ENCODE assay signal across 14 cellular contexts in genomic region chr4:185247151-185247550, GRCh38. TPM values are rescaled to one million over a fixed set of nuclear protein-coding genes. Genes with fewer than 3 reads are reported as not detected.
A peak's percentile ranks its signal among the peaks of the same experiment; 100 is the strongest.
DNase-seq lines count a peak whose midpoint lies in the region; ATAC-seq, FAIRE-seq and TF ChIP-seq lines count a peak whose summit lies in the region.
"Had no signal": no experiment of that assay in that cellular context is flagged by ENCODE, and none has a peak within 500 bp of the region (broad histone marks: within the 10 kb centered on the region; RNA-seq: fewer than 3 reads in every experiment).

No MANE protein-coding gene starts in this region.

- H3K27ac Mint-ChIP-seq in activated T-helper 2 cell treated with anti-CD3 and anti-CD28 coated beads, Interferon-gamma antibody, Interleukin-2, Interleukin-4, amounts not matched to agents 10 μg/mL and 5 μg/mL and 100 μg/mL, durations not matched to agents 14 hours and 24 hours and 36 hours, result peak overlapping the region; percentile 7
- H3K27ac Mint-ChIP-seq in memory B cell (peak overlapping the region; percentile 74), progenitor cell of endocrine pancreas (no peak overlapping the region)

- H3K36me3 Mint-ChIP-seq in activated T-helper 2 cell treated with anti-CD3 and anti-CD28 coated beads, Interferon-gamma antibody, Interleukin-2, Interleukin-4, amounts not matched to agents 10 μg/mL and 5 μg/mL and 100 μg/mL, durations not matched to agents 14 hours and 24 hours and 36 hours (ENCODE audit: low read depth), result peaks cover 26% of the 10 kb centered on the region
- peaks cover 8% of the 10 kb centered on the region for H3K36me3 Mint-ChIP-seq in memory B cell
- peaks cover 4% of the 10 kb centered on the region for H3K36me3 Mint-ChIP-seq in progenitor cell of endocrine pancreas (ENCODE audit: insufficient read depth)

- TF ChIP-seq EP300 in suprapubic skin (IDR thresholded peaks at IDR 0.05), result no peak

- H3K9me3 ChIP-seq in suprapubic skin, result no peaks in the 10 kb centered on the region
- H3K9me3 ChIP-seq: colonic mucosa had no signal

- TF ChIP-seq POLR2A in suprapubic skin (IDR thresholded peaks at IDR 0.05), result no peak

- FAIRE-seq in A204.1 (lab: Jason Lieb, UNC) (peak; percentile 68), GM19239 (lab: Jason Lieb, UNC) (peak; percentile 76)

- no peaks in the 10 kb centered on the region for H3K36me3 ChIP-seq in suprapubic skin

- WGBS in suprapubic skin, result 86% methylated on average over 1 of the region's 1 CpG

- no peaks in the 10 kb centered on the region for H3K27me3 Mint-ChIP-seq in activated T-helper 2 cell treated with anti-CD3 and anti-CD28 coated beads, Interferon-gamma antibody, Interleukin-2, Interleukin-4, amounts not matched to agents 10 μg/mL and 5 μg/mL and 100 μg/mL, durations not matched to agents 14 hours and 24 hours and 36 hours (ENCODE audit: low read depth)
- H3K27me3 Mint-ChIP-seq in memory B cell, result no peaks in the 10 kb centered on the region
- peaks cover 7% of the 10 kb centered on the region for H3K27me3 Mint-ChIP-seq in progenitor cell of endocrine pancreas

- no peaks in the 10 kb centered on the region for H3K27me3 ChIP-seq in suprapubic skin
- H3K27me3 ChIP-seq: colonic mucosa had no signal

- TF ChIP-seq CTCF in progenitor cell of endocrine pancreas (IDR thresholded peaks at IDR 0.05; ENCODE audit: unreplicated experiment) (no peak), suprapubic skin (IDR thresholded peaks at IDR 0.05) (no peak)

- H3K4me3 Mint-ChIP-seq in activated T-helper 2 cell treated with anti-CD3 and anti-CD28 coated beads, Interferon-gamma antibody, Interleukin-2, Interleukin-4, amounts not matched to agents 10 μg/mL and 5 μg/mL and 100 μg/mL, durations not matched to agents 14 hours and 24 hours and 36 hours (ENCODE audit: low read depth), result no peak overlapping the region
- H3K4me3 Mint-ChIP-seq in memory B cell (no peak overlapping the region), progenitor cell of endocrine pancreas (ENCODE audit: low read depth) (no peak overlapping the region)
- H3K4me3 Mint-ChIP-seq: neural crest cell had no signal

- no peak overlapping the region for H3K27ac ChIP-seq in suprapubic skin
- H3K27ac ChIP-seq: colonic mucosa had no signal

- ATAC-seq in memory B cell (ENCODE audit: low read depth) (no peak), sciatic nerve (no peak), GM21360 (IDR thresholded peaks at IDR 0.05; ENCODE audit: unreplicated experiment) (no peak)

- intact Hi-C loops in activated T-helper 2 cell treated with anti-CD3 and anti-CD28 coated beads, Interferon-gamma antibody, Interleukin-2, Interleukin-4, amounts not matched to agents 10 μg/mL and 5 μg/mL and 100 μg/mL, durations not matched to agents 14 hours and 24 hours and 36 hours (cut with micrococcal nuclease), result loop anchor here (1.0 kb wide), 1 partner anchor 9 kb away; no protein-coding TSS in a partner anchor
- intact Hi-C loops in sciatic nerve (cut with DNase I), result no loop called here

- H3K4me1 ChIP-seq in suprapubic skin, result peaks cover 7% of the 10 kb centered on the region
- H3K4me1 ChIP-seq: colonic mucosa had no signal

- H3K4me3 ChIP-seq in suprapubic skin, result no peak overlapping the region
- H3K4me3 ChIP-seq: colonic mucosa had no signal

- H3K9me3 Mint-ChIP-seq in activated T-helper 2 cell treated with anti-CD3 and anti-CD28 coated beads, Interferon-gamma antibody, Interleukin-2, Interleukin-4, amounts not matched to agents 10 μg/mL and 5 μg/mL and 100 μg/mL, durations not matched to agents 14 hours and 24 hours and 36 hours, result no peaks in the 10 kb centered on the region
- H3K9me3 Mint-ChIP-seq in memory B cell (no peaks in the 10 kb centered on the region), progenitor cell of endocrine pancreas (ENCODE audit: low read depth) (no peaks in the 10 kb centered on the region)
- H3K9me3 Mint-ChIP-seq: neural crest cell had no signal

- peaks cover 25% of the 10 kb centered on the region for H3K4me1 Mint-ChIP-seq in activated T-helper 2 cell treated with anti-CD3 and anti-CD28 coated beads, Interferon-gamma antibody, Interleukin-2, Interleukin-4, amounts not matched to agents 10 μg/mL and 5 μg/mL and 100 μg/mL, durations not matched to agents 14 hours and 24 hours and 36 hours (ENCODE audit: low read depth)
- H3K4me1 Mint-ChIP-seq in memory B cell (peaks cover 34% of the 10 kb centered on the region), progenitor cell of endocrine pancreas (ENCODE audit: low read depth) (peaks cover 2% of the 10 kb centered on the region)
- H3K4me1 Mint-ChIP-seq: neural crest cell had no signal

- DNase-seq in GM19239 (ENCODE audit: insufficient read length, low spot score) (no peak), memory B cell (ENCODE audit: low spot score in 2 of 2) (no peak), progenitor cell of endocrine pancreas (ENCODE audit: low spot score, unreplicated experiment) (no peak), sciatic nerve (ENCODE audit: low spot score) (no peak), suprapubic skin (ENCODE audit: low spot score in 2 of 2) (no peak)
- no peak for DNase-seq in activated T-helper 2 cell treated with anti-CD3 and anti-CD28 coated beads, Interferon-gamma antibody, Interleukin-2, Interleukin-4, amounts not matched to agents 10 μg/mL and 5 μg/mL and 100 μg/mL, durations not matched to agents 14 hours and 24 hours and 36 hours (ENCODE audit: low spot score)
- DNase-seq: activated CD4-positive, alpha-beta T cell treated with anti-CD3 and anti-CD28 coated beads for 48 hours; colonic mucosa; foreskin fibroblast; NCI-H1417; NCI-H774 had no signal

RNA-seq across cellular contexts. Expression of gene SNX25, which starts 37.8 kb away (rescaled TPM):
- 24.1 and 25.0 TPM in 2 replicates for total RNA-seq in activated T-helper 2 cell treated with anti-CD3 and anti-CD28 coated beads, Interferon-gamma antibody, Interleukin-2, Interleukin-4, amounts not matched to agents 10 μg/mL and 5 μg/mL and 100 μg/mL, durations not matched to agents 14 hours and 24 hours and 36 hours
- 13.3 and 13.9 TPM in 2 replicates for total RNA-seq in progenitor cell of endocrine pancreas
- 33.6 TPM for total RNA-seq in sciatic nerve
- total RNA-seq in suprapubic skin, result 10 to 100 TPM; 13.3 to 39.3 (median 15.3) TPM

RNA-seq across cellular contexts. Expression of gene CFAP97, which starts 43.4 kb away (rescaled TPM):
- total RNA-seq in activated T-helper 2 cell treated with anti-CD3 and anti-CD28 coated beads, Interferon-gamma antibody, Interleukin-2, Interleukin-4, amounts not matched to agents 10 μg/mL and 5 μg/mL and 100 μg/mL, durations not matched to agents 14 hours and 24 hours and 36 hours, result 44.1 and 46.9 TPM in 2 replicates
- total RNA-seq in progenitor cell of endocrine pancreas, result 27.5 and 28.6 TPM in 2 replicates
- 44.8 TPM for total RNA-seq in sciatic nerve
- total RNA-seq in suprapubic skin, result 10 to 100 TPM; 26.7 to 33.0 (median 30.9) TPM
